In the genomic region with DNA sequence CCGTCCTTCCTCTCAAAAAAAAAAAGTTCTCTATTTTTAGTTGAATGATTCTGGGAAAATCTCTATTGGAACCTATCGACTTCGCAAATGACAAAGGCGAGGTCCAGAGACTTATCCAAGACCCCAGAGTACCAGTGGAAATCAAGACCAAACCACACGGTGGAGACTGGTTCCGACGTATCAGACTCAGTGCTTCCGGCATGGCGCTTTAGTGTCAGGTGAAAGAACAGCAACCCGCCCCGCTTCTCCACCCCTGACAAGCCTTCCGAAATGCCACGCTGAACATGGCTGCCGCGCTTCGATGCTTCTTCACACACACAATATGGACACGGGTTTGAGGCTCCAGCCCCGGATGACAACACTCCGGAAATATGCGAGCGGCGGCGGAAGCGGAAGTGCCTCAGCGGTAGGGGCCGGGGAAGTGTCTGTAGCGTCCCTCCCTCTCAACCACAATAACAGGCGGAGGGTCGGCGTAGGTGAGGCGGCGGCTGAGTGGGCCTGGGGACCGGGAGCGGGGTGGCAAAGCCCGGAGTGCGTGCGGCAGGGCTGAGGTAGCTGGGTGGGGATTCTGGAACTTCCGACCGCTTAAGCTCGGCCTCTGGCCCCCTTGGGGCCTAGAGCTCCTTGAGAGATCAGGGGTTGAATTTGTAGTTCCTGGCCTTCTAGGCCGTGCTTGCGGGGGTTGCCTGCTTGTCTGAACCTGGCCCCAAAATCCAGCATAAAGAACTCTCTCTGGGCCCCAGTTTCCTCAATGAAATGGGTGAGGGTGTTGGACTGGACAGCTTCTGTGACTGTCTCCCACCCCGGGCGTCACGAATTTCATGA, we compare ENCODE assay signal across 8 cellular contexts. TPM values are rescaled to one million over a fixed set of nuclear protein-coding genes. Genes with fewer than 3 reads are reported as not detected.
DNase-seq lines count a peak whose midpoint lies in the region; ATAC-seq, FAIRE-seq and TF ChIP-seq lines count a peak whose summit lies in the region.

A gene with protein sequence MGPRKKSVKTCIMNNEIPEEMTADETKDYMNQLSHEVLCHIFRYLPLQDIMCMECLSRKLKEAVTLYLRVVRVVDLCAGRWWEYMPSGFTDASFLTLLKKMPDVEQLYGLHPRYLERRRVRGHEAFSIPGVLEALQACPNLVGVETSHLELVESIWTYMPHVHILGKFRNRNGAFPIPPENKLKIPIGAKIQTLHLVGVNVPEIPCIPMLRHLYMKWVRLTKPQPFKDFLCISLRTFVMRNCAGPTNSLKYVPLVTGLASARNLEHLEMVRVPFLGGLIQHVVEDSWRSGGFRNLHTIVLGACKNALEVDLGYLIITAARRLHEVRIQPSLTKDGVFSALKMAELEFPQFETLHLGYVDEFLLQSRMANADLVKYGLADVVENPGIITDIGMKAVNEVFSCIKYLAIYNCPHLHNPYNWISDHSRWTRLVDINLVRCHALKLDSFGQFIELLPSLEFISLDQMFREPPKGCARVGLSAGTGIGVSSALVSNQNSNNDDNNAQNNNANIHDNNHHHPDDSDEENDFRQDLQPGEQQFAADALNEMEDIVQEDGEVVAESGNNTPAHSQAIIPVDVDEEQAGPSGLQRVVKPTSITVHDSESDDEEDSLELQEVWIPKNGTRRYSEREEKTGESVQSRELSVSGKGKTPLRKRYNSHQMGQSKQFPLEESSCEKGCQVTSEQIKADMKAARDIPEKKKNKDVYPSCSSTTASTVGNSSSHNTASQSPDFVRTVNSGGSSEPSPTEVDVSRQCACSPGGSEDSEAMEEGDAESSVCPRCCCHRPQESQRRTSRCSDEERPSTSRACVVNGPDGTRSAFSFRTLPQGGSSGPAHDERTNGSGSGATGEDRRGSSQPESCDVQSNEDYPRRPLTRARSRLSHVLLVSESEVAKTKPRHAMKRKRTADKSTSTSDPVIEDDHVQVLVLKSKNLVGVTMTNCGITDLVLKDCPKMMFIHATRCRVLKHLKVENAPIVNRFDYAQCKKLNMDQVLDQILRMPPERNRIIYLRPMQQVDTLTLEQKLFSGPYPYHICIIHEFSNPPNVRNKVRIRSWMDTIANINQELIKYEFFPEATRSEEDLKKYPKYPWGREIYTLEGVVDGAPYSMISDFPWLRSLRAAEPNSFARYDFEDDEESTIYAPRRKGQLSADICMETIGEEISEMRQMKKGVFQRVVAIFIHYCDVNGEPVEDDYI (plus strand): TSS at position 395 of the 825 bp plus-strand sequence. CDS start 10,819 bp downstream, outside the sequence.

- no peaks in the 10 kb centered on the region for H3K27me3 ChIP-seq in bronchial epithelial cell (ENCODE audit: control insufficient read depth, insufficient read depth, low read length)
- no peaks in the 10 kb centered on the region for H3K27me3 ChIP-seq in small intestine (ENCODE audit: control insufficient read depth in 2 of 2, insufficient read depth in 2 of 2, low read length in 2 of 2)

- H3K36me3 ChIP-seq in bronchial epithelial cell (ENCODE audit: control insufficient read depth, insufficient read depth, low read length), result no peaks in the 10 kb centered on the region
- no peaks in the 10 kb centered on the region for H3K36me3 ChIP-seq in small intestine (ENCODE audit: control insufficient read depth in 2 of 2, insufficient read depth in 2 of 2, low read length in 2 of 2)

- peak; percentile 99 for ATAC-seq in GM18907 (IDR thresholded peaks at IDR 0.05; ENCODE audit: unreplicated experiment)
- ATAC-seq in HG03159 (IDR thresholded peaks at IDR 0.05; ENCODE audit: unreplicated experiment), result peak; percentile 98

- DNase-seq in AG08396 (ENCODE audit: low spot score) (peak; percentile 91), NCI-H2227 treated with DMSO at 0.1 percent for 48 hours (lab: John Stamatoyannopoulos, UW) (peak; percentile 95), bronchial epithelial cell (ENCODE audit: low read depth) (peak; percentile 96), iPS-NIHi11 (ENCODE audit: low spot score) (peak; percentile 95), small intestine (peak; percentile 98)

- peak; percentile 92 for FAIRE-seq in bronchial epithelial cell (lab: Jason Lieb, UNC)
- no peak for FAIRE-seq in small intestine (lab: Jason Lieb, UNC)

- H3K4me3 ChIP-seq in WI38 (ENCODE audit: low read depth, low read length), result peak within 1 kb of the TSS; percentile 92
- H3K4me3 ChIP-seq in bronchial epithelial cell (ENCODE audit: low read depth, low read length), result peak within 1 kb of the TSS; percentile 55
- H3K4me3 ChIP-seq in small intestine (ENCODE audit: low read depth in 1 of 2, low read length in 2 of 2), result peak within 1 kb of the TSS; percentile 88 to 92

- TF ChIP-seq CTCF in WI38 (IDR thresholded peaks at IDR 0.05; ENCODE audit: low read depth, low read length) (no peak), bronchial epithelial cell (IDR thresholded peaks at IDR 0.05; ENCODE audit: insufficient read depth, low read length, severe bottlenecking) (peak; percentile 22)

- H3K27ac ChIP-seq in small intestine (ENCODE audit: low read depth in 1 of 2, low read length in 1 of 2), result peak within 1 kb of the TSS; percentile 81 to 97

- WGBS in small intestine, 3 donors, result 0% methylated on average over 45 of the region's 45 CpGs

- peaks cover 0 to 4% of the 10 kb centered on the region in 2 donors for H3K4me1 ChIP-seq in small intestine (ENCODE audit: control insufficient read depth in 2 of 2, insufficient read depth in 1 of 2, low read depth in 1 of 2, low read length in 1 of 2)

- H3K9me3 ChIP-seq in small intestine (ENCODE audit: control insufficient read depth, low read depth), result no peaks in the 10 kb centered on the region

RNA-seq across cellular contexts. Expression of the gene that starts here (rescaled TPM):
- total RNA-seq in bronchial epithelial cell, result 32.9 and 41.0 TPM in 2 replicates
- polyA plus RNA-seq in small intestine, result 10 to 100 TPM; 13.5 to 16.3 (median 14.0) TPM

Comparison
In these comparisons a context has a peak if more than half of its experiments do, and no peak if none do; other contexts are left out.
1. Peak in every context shown above with its lines: DNase-seq, ATAC-seq, H3K4me3 ChIP-seq and H3K27ac ChIP-seq.